Comparison of ENCODE assay signal across 8 cellular contexts in genomic region chr21:31580866-31581276, GRCh38.
DNase-seq lines count a peak whose midpoint lies in the region; ATAC-seq, FAIRE-seq and TF ChIP-seq lines count a peak whose summit lies in the region.

No MANE protein-coding gene starts in this region.

- peaks cover 18% of the 10 kb centered on the region for H3K27me3 Mint-ChIP-seq in activated T-cell treated with anti-CD3 and anti-CD28 coated beads, Interleukin-2, amount 50 U/mL, for 72 hours (ENCODE audit: low read depth)

- intact Hi-C loops in tibial artery (cut with DNase I; ENCODE audit: low total_unique reads) = no loop called here

- H3K27me3 ChIP-seq in osteoblast (ENCODE audit: insufficient read depth, low read length) (no peaks in the 10 kb centered on the region), tibial artery (peaks cover 0 to 10% of the 10 kb centered on the region in 2 donors)

- no peak for FAIRE-seq in RCC 7860 (lab: Jason Lieb, UNC)

- H3K27ac Mint-ChIP-seq in activated T-cell treated with anti-CD3 and anti-CD28 coated beads, Interleukin-2, amount 50 U/mL, for 72 hours = no peak overlapping the region

- no peaks in the 10 kb centered on the region for H3K36me3 ChIP-seq in osteoblast (ENCODE audit: insufficient read depth, low read length)
- no peaks in the 10 kb centered on the region for H3K36me3 ChIP-seq in tibial artery

- H3K9me3 Mint-ChIP-seq in activated T-cell treated with anti-CD3 and anti-CD28 coated beads, Interleukin-2, amount 50 U/mL, for 72 hours = no peaks in the 10 kb centered on the region

- H3K4me1 Mint-ChIP-seq in activated T-cell treated with anti-CD3 and anti-CD28 coated beads, Interleukin-2, amount 50 U/mL, for 72 hours (ENCODE audit: low read depth) = no peaks in the 10 kb centered on the region

- ATAC-seq in GM18519 (IDR thresholded peaks at IDR 0.05; ENCODE audit: low FRiP score, unreplicated experiment) = peak; percentile 78
- peak; percentile 79 to 87 for ATAC-seq in activated T-cell treated with anti-CD3 and anti-CD28 coated beads, Interleukin-2, amount 50 U/mL, for 72 hours (replicated peaks in 1 of 2)

- H3K9me3 ChIP-seq in osteoblast (ENCODE audit: low read depth, low read length) (no peaks in the 10 kb centered on the region), tibial artery (no peaks in the 10 kb centered on the region)

- TF ChIP-seq CTCF in fibroblast of the aortic adventitia (IDR thresholded peaks at IDR 0.05; ENCODE audit: insufficient read depth, low read length) (peak; percentile 91), osteoblast (IDR thresholded peaks at IDR 0.05; ENCODE audit: extremely low read depth, low read depth, low read length) (peak; percentile 79), tibial artery (IDR thresholded peaks at IDR 0.05) (peak; percentile 62 to 64)

- no peaks in the 10 kb centered on the region for H3K79me2 ChIP-seq in osteoblast (ENCODE audit: insufficient read depth, low read length)

- H3K27ac ChIP-seq in osteoblast (ENCODE audit: low read depth, low read length) = no peak overlapping the region
- H3K27ac ChIP-seq in tibial artery = no peak overlapping the region

- H3K4me3 Mint-ChIP-seq in activated T-cell treated with anti-CD3 and anti-CD28 coated beads, Interleukin-2, amount 50 U/mL, for 72 hours = no peak overlapping the region

- no peak overlapping the region for H2AFZ ChIP-seq in osteoblast (ENCODE audit: low read length)

- H3K4me3 ChIP-seq in Jurkat, Clone E6-1 (ENCODE audit: low read length) = no peak overlapping the region
- H3K4me3 ChIP-seq in fibroblast of the aortic adventitia (ENCODE audit: low read depth, low read length) (no peak overlapping the region), osteoblast (ENCODE audit: insufficient read depth, low read length) (no peak overlapping the region), tibial artery (no peak overlapping the region)

- H3K36me3 Mint-ChIP-seq in activated T-cell treated with anti-CD3 and anti-CD28 coated beads, Interleukin-2, amount 50 U/mL, for 72 hours (ENCODE audit: insufficient read depth in 2 of 2) = no peaks in the 10 kb centered on the region

- no peaks in the 10 kb centered on the region for H4K20me1 ChIP-seq in osteoblast (ENCODE audit: insufficient read depth, low read length)

- no peak overlapping the region for H3K4me2 ChIP-seq in osteoblast (ENCODE audit: insufficient read depth, low read length)

- DNase-seq in AG08396 (ENCODE audit: low spot score) = peak; percentile 53
- DNase-seq in Jurkat, Clone E6-1 (ENCODE audit: low read depth, low spot score) = peak; percentile 63
- peak; percentile 53 for DNase-seq in RCC 7860 (ENCODE audit: low spot score)
- DNase-seq in activated T-cell treated with anti-CD3 and anti-CD28 coated beads, Interleukin-2, amount 50 U/mL, for 72 hours = peak; percentile 77
- peak; percentile 78 for DNase-seq in fibroblast of the aortic adventitia (ENCODE audit: low read depth)
- DNase-seq in osteoblast (ENCODE audit: insufficient read length, low spot score, missing footprints) = peak; percentile 80
- peak; percentile 76 for DNase-seq in tibial artery

- H3K4me1 ChIP-seq in osteoblast (ENCODE audit: insufficient read depth, low read length) (no peaks in the 10 kb centered on the region), tibial artery (no peaks in the 10 kb centered on the region)
